In the genomic region with DNA sequence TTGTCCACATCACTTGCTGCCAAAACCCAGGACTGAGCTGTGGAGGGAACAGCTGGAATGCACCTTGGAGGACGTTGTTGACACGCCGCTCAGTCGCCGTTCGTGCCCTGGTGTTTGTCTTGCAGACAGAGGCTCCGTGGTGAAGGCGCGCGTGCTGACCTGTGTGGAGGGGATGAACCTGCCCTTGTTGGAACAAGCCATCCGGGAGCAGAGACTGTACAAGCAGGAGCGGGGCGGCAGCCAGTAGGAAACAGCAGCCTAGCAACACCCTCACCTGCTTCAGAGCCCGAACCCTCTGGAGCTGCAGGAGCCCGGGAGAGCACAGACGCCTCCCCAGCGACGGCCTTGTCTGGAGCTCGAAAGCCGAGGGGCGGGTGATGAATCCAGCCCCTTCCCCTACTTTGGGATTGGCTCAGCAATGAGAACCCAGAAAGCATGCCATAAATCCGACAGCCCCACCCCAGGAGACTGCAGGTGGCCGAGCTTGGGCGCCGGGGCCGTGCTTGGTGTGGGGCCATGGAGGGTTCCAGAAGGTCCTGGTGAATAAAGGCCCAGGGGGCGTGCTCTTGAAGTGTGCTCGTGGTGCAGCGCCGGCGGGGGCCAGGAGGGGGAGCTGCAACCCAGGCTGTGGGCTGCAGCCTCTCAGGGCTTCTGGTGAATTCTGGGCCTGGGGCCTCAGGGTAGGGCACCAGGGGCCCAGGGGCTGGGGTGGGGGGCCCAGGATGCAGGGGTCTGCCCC, we compare ENCODE assay signal across 9 cellular contexts. TPM values are rescaled to one million over a fixed set of nuclear protein-coding genes. Genes with fewer than 3 reads are reported as not detected.
DNase-seq lines count a peak whose midpoint lies in the region; ATAC-seq and TF ChIP-seq lines count a peak whose summit lies in the region.
"Had no signal": no experiment of that assay in that cellular context is flagged by ENCODE, and none has a peak within 500 bp of the region (broad histone marks: within the 10 kb centered on the region; RNA-seq: fewer than 3 reads in every experiment).

No MANE protein-coding gene starts in this region.

- intact Hi-C loops in ascending aorta (cut with DNase I) = no loop called here

- H3K4me1 ChIP-seq in BE2C (no peaks in the 10 kb centered on the region), HEK293 (ENCODE audit: control insufficient read depth, insufficient read depth, low read length) (no peaks in the 10 kb centered on the region), ascending aorta (no peaks in the 10 kb centered on the region)

- no peak overlapping the region for H3K27ac ChIP-seq in HEK293 (ENCODE audit: extremely low read depth, low read depth, low read length)
- H3K27ac ChIP-seq in ascending aorta = no peak overlapping the region

- POLR2A ChIA-PET in HEK293 (lab: Yijun Ruan, JAX) = interaction anchor here (0.6 to 1.3 kb wide), 5 partner anchors 20 to 220 kb away, joined by 3 to 8 read pairs (median 4); a partner anchor contains a TSS

- CTCF ChIA-PET in HEK293 (lab: Yijun Ruan, JAX) = interaction anchor here (0.5 to 12.1 kb wide), 38 partner anchors 9 to 1213 kb away, joined by 3 to 224 read pairs (median 4); a partner anchor contains a TSS

- H3K27me3 ChIP-seq in BE2C = no peaks in the 10 kb centered on the region
- no peaks in the 10 kb centered on the region for H3K27me3 ChIP-seq in ascending aorta

- H3K36me3 ChIP-seq in BE2C (no peaks in the 10 kb centered on the region; the same call in 1 of the 2 replicates), HEK293 (ENCODE audit: control insufficient read depth in 2 of 2, insufficient read depth in 1 of 2, low read length in 2 of 2) (peaks cover 0 to 4% of the 10 kb centered on the region in 2 experiments; a peak in 1 of 3 replicates), ascending aorta (no peaks in the 10 kb centered on the region)

- H3K9me3 ChIP-seq in BE2C (no peaks in the 10 kb centered on the region), HEK293 (ENCODE audit: control insufficient read depth, insufficient read depth, low read depth, low read length) (no peaks in the 10 kb centered on the region), ascending aorta (no peaks in the 10 kb centered on the region)

- peak; percentile 80 for DNase-seq in BE2C
- DNase-seq in T follicular helper cell (ENCODE audit: low read depth) = peak; percentile 38
- DNase-seq in ascending aorta (ENCODE audit: low spot score in 2 of 2) = no peak
- DNase-seq in iris pigment epithelial cell (ENCODE audit: low read depth) = peak; percentile 26
- DNase-seq in stimulated activated CD4-positive, alpha-beta T cell treated with anti-CD3 and anti-CD28 coated beads, TNF-alpha, amount 100 ng/mL, for 24 hours (ENCODE audit: low read depth in 3 of 3) = peak; percentile 31 to 62 (median 42)

- peak; percentile 82 for TF ChIP-seq CTCF in BE2C (IDR thresholded peaks at IDR 0.05; ENCODE audit: low read depth, low read length)
- TF ChIP-seq CTCF in HEK293 (tag by site-specific recombination; IDR thresholded peaks at IDR 0.05) = peak; percentile 78
- TF ChIP-seq CTCF in ascending aorta (IDR thresholded peaks at IDR 0.05) = peak in 2 of 3 experiments; percentile 43 to 47

- ATAC-seq in HG03520 (IDR thresholded peaks at IDR 0.05; ENCODE audit: unreplicated experiment) = no peak
- ATAC-seq in GM19328 (IDR thresholded peaks at IDR 0.05; ENCODE audit: unreplicated experiment) = no peak

- H3K4me3 ChIP-seq in BE2C (ENCODE audit: low read depth, low read length) (no peak overlapping the region), HEK293 (ENCODE audit: low read depth, low read length) (no peak overlapping the region), ascending aorta (no peak overlapping the region)

TF ChIP-seq in HEK293, 187 proteins besides CTCF, POLR2A, EP300 and RAD21:
- TF ChIP-seq KLF7 (tag by site-specific recombination; IDR thresholded peaks at IDR 0.05; ENCODE audit: borderline replicate concordance) (no peak), ZNF2 (tag by site-specific recombination; IDR thresholded peaks at IDR 0.05) (0 out of 2 replicates have a peak, but pooled peaks have one; percentile 44), GLIS1 (tag by site-specific recombination; IDR thresholded peaks at IDR 0.05) (peak; percentile 64; the same call in 1 of the 2 replicates), ZNF654 (tag by site-specific recombination; IDR thresholded peaks at IDR 0.05; ENCODE audit: low read depth) (peak; percentile 22; the same call in 1 of the 2 replicates), KLF9 (tag by site-specific recombination; IDR thresholded peaks at IDR 0.05; ENCODE audit: low read depth) (0 out of 2 replicates have a peak, but pooled peaks have one; percentile 28), SP7 (tag by site-specific recombination; IDR thresholded peaks at IDR 0.05) (no peak)

RNA-seq across cellular contexts. Expression of a gene that starts 0.5 kb away (rescaled TPM):
- polyA plus RNA-seq in BE2C (2012; ENCODE audit: insufficient read depth, insufficient read length, low read depth) = 4.1 TPM
- total RNA-seq in ascending aorta = 2.1 TPM

RNA-seq across cellular contexts. Expression of a gene that starts 21.1 kb away (rescaled TPM):
- polyA plus RNA-seq in BE2C (2012; ENCODE audit: insufficient read depth, insufficient read length, low read depth) = 22.5 TPM
- 33.6 TPM for total RNA-seq in ascending aorta

RNA-seq across cellular contexts. Expression of a gene that starts 21.2 kb away (rescaled TPM):
- polyA plus RNA-seq in BE2C (2012; ENCODE audit: insufficient read depth, insufficient read length, low read depth) = 8.8 TPM
- 18.5 TPM for total RNA-seq in ascending aorta

RNA-seq across cellular contexts. Expression of a gene that starts 26.9 kb away (rescaled TPM):
- 0.94 TPM for polyA plus RNA-seq in BE2C (2012; ENCODE audit: insufficient read depth, insufficient read length, low read depth)
- not detected for total RNA-seq in ascending aorta
- total RNA-seq: pulmonary artery endothelial cell had no signal

RNA-seq across cellular contexts. Expression of a gene that starts 59.3 kb away (rescaled TPM):
- 3.9 TPM for polyA plus RNA-seq in BE2C (2012; ENCODE audit: insufficient read depth, insufficient read length, low read depth)
- total RNA-seq in ascending aorta = 8.9 TPM

Comparison
In these comparisons a context has a peak if more than half of its experiments do, and no peak if none do; other contexts are left out.
1. DNase-seq: peak in BE2C (single experiment), T follicular helper cell (single experiment), iris pigment epithelial cell (single experiment) and stimulated activated CD4-positive, alpha-beta T cell treated with anti-CD3 and anti-CD28 coated beads, TNF-alpha, amount 100 ng/mL, for 24 hours (3 of 3); none in ascending aorta (0 of 2).
2. Peak in every context shown above with its lines, with median percentiles within 50 percentile points of each other: CTCF ChIP-seq.